Comparison of ENCODE assay signal across 16 cellular contexts in genomic region chrX:2631743-2632532, GRCh38. TPM values are rescaled to one million over a fixed set of nuclear protein-coding genes. Genes with fewer than 3 reads are reported as not detected.
DNase-seq lines count a peak whose midpoint lies in the region; ATAC-seq and TF ChIP-seq lines count a peak whose summit lies in the region.
"Had no signal": no experiment of that assay in that cellular context is flagged by ENCODE, and none has a peak within 500 bp of the region (broad histone marks: within the 10 kb centered on the region; RNA-seq: fewer than 3 reads in every experiment).

No MANE protein-coding gene starts in this region.

- peak overlapping the region; percentile 97 for H3K27ac Mint-ChIP-seq in stimulated activated naive CD8-positive, alpha-beta T cell treated with anti-CD3 and anti-CD28 coated beads, Interleukin-15, Interleukin-2, amounts not matched to agents 100 ng/mL and 50 ng/mL, for 24 hours
- H3K27ac Mint-ChIP-seq in endothelial cell (ENCODE audit: unreplicated experiment) = no peak overlapping the region
- peak overlapping the region; percentile 88 for H3K27ac Mint-ChIP-seq in type B pancreatic cell

- 60 to 68% (median 65%) methylated on average over 3 of the region's 3 CpGs for WGBS in ovary, 3 donors

- H3K27me3 Mint-ChIP-seq in stimulated activated naive CD8-positive, alpha-beta T cell treated with anti-CD3 and anti-CD28 coated beads, Interleukin-15, Interleukin-2, amounts not matched to agents 100 ng/mL and 50 ng/mL, for 24 hours = no peaks in the 10 kb centered on the region
- H3K27me3 Mint-ChIP-seq in endothelial cell (ENCODE audit: unreplicated experiment) (peaks cover 6% of the 10 kb centered on the region), type B pancreatic cell (no peaks in the 10 kb centered on the region)

- H3K27me3 ChIP-seq in SJCRH30 (no peaks in the 10 kb centered on the region), ovary (no peaks in the 10 kb centered on the region)
- H3K27me3 ChIP-seq: brain microvascular endothelial cell, right atrium auricular region had no signal

- peaks cover 10% of the 10 kb centered on the region for H3K9me3 ChIP-seq in SJCRH30 (replicated peaks)
- no peaks in the 10 kb centered on the region for H3K9me3 ChIP-seq in ovary
- H3K9me3 ChIP-seq: HAP-1 had no signal

- no peak for ATAC-seq in stimulated activated naive CD8-positive, alpha-beta T cell treated with anti-CD3 and anti-CD28 coated beads, Interleukin-15, Interleukin-2, amounts not matched to agents 100 U/mL and 50 U/mL, for 24 hours

- TF ChIP-seq CTCF in endothelial cell (IDR thresholded peaks at IDR 0.05; ENCODE audit: unreplicated experiment) (no peak), type B pancreatic cell (conservative IDR thresholded peaks at IDR 0.05) (no peak), ovary (IDR thresholded peaks at IDR 0.05) (no peak)

- peaks cover 67% of the 10 kb centered on the region for H3K36me3 Mint-ChIP-seq in stimulated activated naive CD8-positive, alpha-beta T cell treated with anti-CD3 and anti-CD28 coated beads, Interleukin-15, Interleukin-2, amounts not matched to agents 100 ng/mL and 50 ng/mL, for 24 hours (ENCODE audit: low read depth)
- H3K36me3 Mint-ChIP-seq in endothelial cell (ENCODE audit: low read depth, unreplicated experiment) = peaks cover 58% of the 10 kb centered on the region
- peaks cover 59% of the 10 kb centered on the region for H3K36me3 Mint-ChIP-seq in type B pancreatic cell

- H3K4me1 Mint-ChIP-seq in stimulated activated naive CD8-positive, alpha-beta T cell treated with anti-CD3 and anti-CD28 coated beads, Interleukin-15, Interleukin-2, amounts not matched to agents 100 ng/mL and 50 ng/mL, for 24 hours (ENCODE audit: low read depth) = peaks cover 48% of the 10 kb centered on the region
- H3K4me1 Mint-ChIP-seq in endothelial cell (ENCODE audit: unreplicated experiment) (peaks cover 2% of the 10 kb centered on the region), type B pancreatic cell (ENCODE audit: unreplicated experiment) (no peaks in the 10 kb centered on the region)

- DNase-seq in stimulated activated naive CD8-positive, alpha-beta T cell treated with anti-CD3 and anti-CD28 coated beads, Interleukin-15, Interleukin-2, amounts not matched to agents 100 U/mL and 50 U/mL, for 24 hours = no peak
- DNase-seq in SJCRH30 (peak; percentile 16 to 45), endothelial cell (ENCODE audit: low spot score) (no peak), type B pancreatic cell (ENCODE audit: extremely low spot score, unreplicated experiment) (no peak), G401 (ENCODE audit: low spot score) (no peak), ovary (no peak), GF-D8 (lab: John Stamatoyannopoulos, UW) (no peak)
- DNase-seq: brain microvascular endothelial cell; kidney; NCI-H1417; NCI-H524 treated with DMSO at 0.1 percent for 48 hours; SIG-M5; stimulated activated CD4-positive, alpha-beta T cell treated with anti-CD3 and anti-CD28 coated beads, Interleukin-4, amount 100 ng/mL, for 4 hours had no signal

- in situ Hi-C loops in G401 (cut with HindIII; ENCODE audit: low sequenced_read_pairs) = no loop called here

- no peaks in the 10 kb centered on the region for H3K4me1 ChIP-seq in SJCRH30
- H3K4me1 ChIP-seq in ovary (ENCODE audit: insufficient read depth) = no peaks in the 10 kb centered on the region
- H3K4me1 ChIP-seq: HAP-1, right atrium auricular region had no signal

- peaks cover 41% of the 10 kb centered on the region for H3K9me3 Mint-ChIP-seq in stimulated activated naive CD8-positive, alpha-beta T cell treated with anti-CD3 and anti-CD28 coated beads, Interleukin-15, Interleukin-2, amounts not matched to agents 100 ng/mL and 50 ng/mL, for 24 hours
- peaks cover 16% of the 10 kb centered on the region for H3K9me3 Mint-ChIP-seq in endothelial cell (ENCODE audit: unreplicated experiment)
- H3K9me3 Mint-ChIP-seq in type B pancreatic cell = peaks cover 25% of the 10 kb centered on the region

- H3K4me3 Mint-ChIP-seq in stimulated activated naive CD8-positive, alpha-beta T cell treated with anti-CD3 and anti-CD28 coated beads, Interleukin-15, Interleukin-2, amounts not matched to agents 100 ng/mL and 50 ng/mL, for 24 hours = peak overlapping the region; percentile 63
- H3K4me3 Mint-ChIP-seq in endothelial cell (ENCODE audit: unreplicated experiment) (peak overlapping the region; percentile 1), type B pancreatic cell (no peak overlapping the region)

- H3K27ac ChIP-seq in SJCRH30 (no peak overlapping the region), ovary (peak overlapping the region in 1 of 2 donors; percentile 53)
- H3K27ac ChIP-seq: brain microvascular endothelial cell, right atrium auricular region had no signal

- intact Hi-C loops in ovary (cut with DNase I) = no loop called here

- H3K4me3 ChIP-seq in SJCRH30 (no peak overlapping the region), ovary (no peak overlapping the region)
- H3K4me3 ChIP-seq: HAP-1, right atrium auricular region had no signal

- TF ChIP-seq EP300 in ovary (IDR thresholded peaks at IDR 0.05) = no peak

- H3K36me3 ChIP-seq in SJCRH30 (no peaks in the 10 kb centered on the region), ovary (no peaks in the 10 kb centered on the region)
- H3K36me3 ChIP-seq: right atrium auricular region had no signal

- no peak for TF ChIP-seq POLR2A in ovary (IDR thresholded peaks at IDR 0.05)

RNA-seq across cellular contexts. Expression of gene CD99, which starts 59.2 kb away (rescaled TPM):
- 156 and 166 TPM in 2 replicates for total RNA-seq in SJCRH30 (2014; rRNA removed; shearing (Covaris generic))
- total RNA-seq in endothelial cell (ENCODE audit: unreplicated experiment) (714 TPM), type B pancreatic cell (ENCODE audit: low replicate concordance) (292 and 372 TPM in 2 replicates), ovary (100 to 1,000 TPM; 149 to 409 (median 275) TPM)
- 127 and 133 TPM in 2 replicates for total RNA-seq in G401 (2014; rRNA removed; shearing (Covaris generic))
- 100 to 1,000 TPM; 365 to 678 TPM for polyA plus RNA-seq in ovary

Comparison
In these comparisons a context has a peak if more than half of its experiments do, and no peak if none do; other contexts are left out.
1. DNase-seq: peak in SJCRH30 (2 of 2); none in stimulated activated naive CD8-positive, alpha-beta T cell treated with anti-CD3 and anti-CD28 coated beads, Interleukin-15, Interleukin-2, amounts not matched to agents 100 U/mL and 50 U/mL, for 24 hours (single experiment), endothelial cell (single experiment), type B pancreatic cell (single experiment), G401 (single experiment), ovary (0 of 5) and GF-D8 (single experiment).